In genomic region chr3:17136251-17136721, GRCh38 we compare ENCODE assay signal across 20 cellular contexts.
DNase-seq lines count a peak whose midpoint lies in the region; ATAC-seq and TF ChIP-seq lines count a peak whose summit lies in the region.
"Had no signal": no experiment of that assay in that cellular context is flagged by ENCODE, and none has a peak within 500 bp of the region (broad histone marks: within the 10 kb centered on the region; RNA-seq: fewer than 3 reads in every experiment).

No MANE protein-coding gene starts in this region.

- no peak for TF ChIP-seq CTCF in progenitor cell of endocrine pancreas (IDR thresholded peaks at IDR 0.05; ENCODE audit: unreplicated experiment)

- H3K27ac Mint-ChIP-seq in progenitor cell of endocrine pancreas, result no peak overlapping the region
- H3K27ac Mint-ChIP-seq: activated CD8-positive, alpha-beta T cell treated with anti-CD3 and anti-CD28 coated beads for 36 hours; activated T-helper 1 cell treated with anti-CD3 and anti-CD28 coated beads, Interleukin-12 subunit alpha, Interleukin-12 subunit beta, Interleukin-2, Interleukin-4 antibody, amounts not matched to agents 30 ng/mL and 10 ng/mL and 1 ng/mL, durations not matched to agents 14 hours and 24 hours and 36 hours; memory B cell; natural killer cell; stimulated activated effector memory CD8-positive, alpha-beta T cell treated with anti-CD3 and anti-CD28 coated beads, Interleukin-12 subunit alpha, Interleukin-12 subunit beta, amount 100 ng/mL, for 72 hours had no signal

- H3K4me1 Mint-ChIP-seq in progenitor cell of endocrine pancreas (ENCODE audit: low read depth), result peaks cover 2% of the 10 kb centered on the region
- H3K4me1 Mint-ChIP-seq: CD8-positive, alpha-beta memory T cell had no signal

- no peaks in the 10 kb centered on the region for H3K27me3 Mint-ChIP-seq in progenitor cell of endocrine pancreas

- no peak overlapping the region for H3K4me3 Mint-ChIP-seq in progenitor cell of endocrine pancreas (ENCODE audit: low read depth)
- H3K4me3 Mint-ChIP-seq: activated CD8-positive, alpha-beta T cell treated with anti-CD3 and anti-CD28 coated beads for 36 hours; activated T-helper 1 cell treated with anti-CD3 and anti-CD28 coated beads, Interleukin-12 subunit alpha, Interleukin-12 subunit beta, Interleukin-2, Interleukin-4 antibody, amounts not matched to agents 30 ng/mL and 10 ng/mL and 1 ng/mL, durations not matched to agents 14 hours and 24 hours and 36 hours; CD8-positive, alpha-beta memory T cell; memory B cell; natural killer cell; stimulated activated effector memory CD8-positive, alpha-beta T cell treated with anti-CD3 and anti-CD28 coated beads, Interleukin-12 subunit alpha, Interleukin-12 subunit beta, amount 100 ng/mL, for 72 hours had no signal

- intact Hi-C loops in Right ventricle myocardium superior (cut with DNase I), result no loop called here

- in situ Hi-C loops in G401 (cut with HindIII; ENCODE audit: low sequenced_read_pairs), result no loop called here

- DNase-seq in G401 (ENCODE audit: low spot score), result peak; percentile 98
- DNase-seq in SK-N-DZ (ENCODE audit: low spot score), result peak; percentile 82
- DNase-seq in Right ventricle myocardium superior, result peak; percentile 69
- DNase-seq in pons (ENCODE audit: low spot score), result peak; percentile 36
- DNase-seq in progenitor cell of endocrine pancreas (ENCODE audit: low spot score, unreplicated experiment), result no peak
- DNase-seq in NOMO-1 treated with DMSO at 0.1 percent for 48 hours (lab: John Stamatoyannopoulos, UW; ENCODE audit: unreplicated experiment), result no peak
- DNase-seq: activated CD4-positive, CD25-positive, alpha-beta regulatory T cell; activated CD8-positive, alpha-beta T cell treated with anti-CD3 and anti-CD28 coated beads for 36 hours; CD8-positive, alpha-beta memory T cell; GOT3; natural killer cell; NCI-H2029 treated with DMSO at 0.1 percent for 48 hours; SIG-M5; stimulated activated CD4-positive, alpha-beta T cell treated with anti-CD3 and anti-CD28 coated beads, Interleukin-15, amount 100 ng/mL, for 24 hours; transverse colon had no signal

- H3K9me3 Mint-ChIP-seq in progenitor cell of endocrine pancreas (ENCODE audit: low read depth), result peaks cover 3% of the 10 kb centered on the region
- H3K9me3 Mint-ChIP-seq: activated CD8-positive, alpha-beta T cell treated with anti-CD3 and anti-CD28 coated beads for 36 hours; CD8-positive, alpha-beta memory T cell; memory B cell; natural killer cell; stimulated activated effector memory CD8-positive, alpha-beta T cell treated with anti-CD3 and anti-CD28 coated beads, Interleukin-12 subunit alpha, Interleukin-12 subunit beta, amount 100 ng/mL, for 72 hours had no signal

- ATAC-seq in Right ventricle myocardium superior (ENCODE audit: poor library complexity), result peak; percentile 71
- no peak for ATAC-seq in GM21367 (IDR thresholded peaks at IDR 0.05; ENCODE audit: unreplicated experiment)
- no peak for ATAC-seq in HG02870 (IDR thresholded peaks at IDR 0.05; ENCODE audit: unreplicated experiment)
- ATAC-seq: activated CD8-positive, alpha-beta T cell treated with anti-CD3 and anti-CD28 coated beads for 36 hours; natural killer cell had no signal

- no peaks in the 10 kb centered on the region for H3K36me3 Mint-ChIP-seq in progenitor cell of endocrine pancreas (ENCODE audit: insufficient read depth)
- H3K36me3 Mint-ChIP-seq: memory B cell; natural killer cell; stimulated activated effector memory CD8-positive, alpha-beta T cell treated with anti-CD3 and anti-CD28 coated beads, Interleukin-12 subunit alpha, Interleukin-12 subunit beta, amount 100 ng/mL, for 72 hours had no signal

Comparison
In these comparisons a context has a peak if more than half of its experiments do, and no peak if none do; other contexts are left out.
1. DNase-seq: peak in G401 (single experiment), SK-N-DZ (single experiment), Right ventricle myocardium superior (single experiment) and pons (single experiment); none in progenitor cell of endocrine pancreas (single experiment) and NOMO-1 treated with DMSO at 0.1 percent for 48 hours (single experiment).